Comparison of ENCODE assay signal across 11 cellular contexts in genomic region chr16:165539-166374, GRCh38. TPM values are rescaled to one million over a fixed set of nuclear protein-coding genes. Genes with fewer than 3 reads are reported as not detected.
DNase-seq lines count a peak whose midpoint lies in the region; ATAC-seq and TF ChIP-seq lines count a peak whose summit lies in the region.
"Had no signal": no experiment of that assay in that cellular context is flagged by ENCODE, and none has a peak within 500 bp of the region (broad histone marks: within the 10 kb centered on the region; RNA-seq: fewer than 3 reads in every experiment).

TSS of gene HBM (plus strand) at chr16:165978. CDS start at chr16:165998, 20 bp downstream.

- H3K4me3 ChIP-seq in iPS-11a (ENCODE audit: low read depth, low read length): peak within 1 kb of the TSS; percentile 0

- no peak within 1 kb of the TSS for H3K4me3 Mint-ChIP-seq in activated CD8-positive, alpha-beta T cell treated with anti-CD3 and anti-CD28 coated beads for 36 hours

- CTCF ChIA-PET in activated CD8-positive, alpha-beta T cell treated with anti-CD3 and anti-CD28 coated beads for 36 hours (lab: Charles Lee): interaction anchor here (1.0 kb wide), 2 partner anchors 16 to 100 kb away, joined by 3 to 4 read pairs; no protein-coding TSS in a partner anchor

- peak; percentile 34 for ATAC-seq in activated CD8-positive, alpha-beta T cell treated with anti-CD3 and anti-CD28 coated beads for 36 hours
- ATAC-seq in stimulated activated naive CD8-positive, alpha-beta T cell treated with anti-CD3 and anti-CD28 coated beads, Interleukin-15, Interleukin-2, amounts not matched to agents 100 U/mL and 50 U/mL, for 24 hours: peak; percentile 14
- ATAC-seq in GM21423 (IDR thresholded peaks at IDR 0.05; ENCODE audit: unreplicated experiment) (no peak), HG03108 (IDR thresholded peaks at IDR 0.05; ENCODE audit: unreplicated experiment) (no peak)

- TF ChIP-seq CTCF in activated CD8-positive, alpha-beta T cell treated with anti-CD3 and anti-CD28 coated beads for 36 hours (IDR thresholded peaks at IDR 0.05): no peak

- no peak within 1 kb of the TSS for H3K27ac Mint-ChIP-seq in activated CD8-positive, alpha-beta T cell treated with anti-CD3 and anti-CD28 coated beads for 36 hours

- peaks cover 51% of the 10 kb centered on the region for H3K27me3 Mint-ChIP-seq in activated CD8-positive, alpha-beta T cell treated with anti-CD3 and anti-CD28 coated beads for 36 hours

- H3K36me3 Mint-ChIP-seq in activated CD8-positive, alpha-beta T cell treated with anti-CD3 and anti-CD28 coated beads for 36 hours (ENCODE audit: low read depth): no peaks in the 10 kb centered on the region

- peaks cover 8% of the 10 kb centered on the region for H3K4me1 Mint-ChIP-seq in activated CD8-positive, alpha-beta T cell treated with anti-CD3 and anti-CD28 coated beads for 36 hours (ENCODE audit: low read depth)

- H3K9me3 Mint-ChIP-seq in activated CD8-positive, alpha-beta T cell treated with anti-CD3 and anti-CD28 coated beads for 36 hours: no peaks in the 10 kb centered on the region

- peak; percentile 20 for DNase-seq in activated naive CD4-positive, alpha-beta T cell treated with Interleukin-2 at 50 U/mL for 16 hours
- DNase-seq in activated naive CD4-positive, alpha-beta T cell (lab: John Stamatoyannopoulos, UW): no peak
- DNase-seq in activated CD8-positive, alpha-beta T cell treated with anti-CD3 and anti-CD28 coated beads for 36 hours: no peak
- DNase-seq in stimulated activated naive CD8-positive, alpha-beta T cell treated with anti-CD3 and anti-CD28 coated beads, Interleukin-15, Interleukin-2, amounts not matched to agents 100 U/mL and 50 U/mL, for 24 hours: no peak
- no peak for DNase-seq in putamen (ENCODE audit: low spot score)
- DNase-seq: aorta had no signal

- POLR2A ChIA-PET in activated CD8-positive, alpha-beta T cell treated with anti-CD3 and anti-CD28 coated beads for 36 hours (lab: Charles Lee): no interaction called here

- intact Hi-C loops in activated CD8-positive, alpha-beta T cell treated with anti-CD3 and anti-CD28 coated beads for 36 hours (cut with micrococcal nuclease): no loop called here

RNA-seq across cellular contexts. Expression of gene HBM, which starts in this region (rescaled TPM):
- not detected for total RNA-seq in activated CD8-positive, alpha-beta T cell treated with anti-CD3 and anti-CD28 coated beads for 36 hours
- total RNA-seq: NCI-H460; T-helper 2 cell treated with Interferon-gamma antibody and Interleukin-4, amounts not matched to agents 100 ng/mL and 5 ng/mL, for 36 hours had no signal

Comparison
In these comparisons a context has a peak if more than half of its experiments do, and no peak if none do; other contexts are left out.
1. Peak in ATAC-seq in activated CD8-positive, alpha-beta T cell treated with anti-CD3 and anti-CD28 coated beads for 36 hours; RNA of the gene not detected or under 1 TPM.